In genomic region chr18:29163596-29163995, GRCh38 we compare ENCODE assay signal across 1 cellular context.
TF ChIP-seq lines count a peak whose summit lies in the region.

No MANE protein-coding gene starts in this region.

TF ChIP-seq in HCT116, 20 proteins besides CTCF, POLR2A, EP300 and RAD21 (continued from another document):
- TF ChIP-seq YY1 (IDR thresholded peaks at IDR 0.05; ENCODE audit: extremely low read depth, insufficient replicate concordance, low read depth, low read length) = no peak
- no peak for TF ChIP-seq ATF3 (IDR thresholded peaks at IDR 0.05)
- no peak for TF ChIP-seq POLR2AphosphoS5 (IDR thresholded peaks at IDR 0.05; ENCODE audit: low read depth, low read length)
- TF ChIP-seq FOSL1 (IDR thresholded peaks at IDR 0.05; ENCODE audit: low read depth) = no peak
- TF ChIP-seq SRF (IDR thresholded peaks at IDR 0.05; ENCODE audit: low read depth) = no peak
- TF ChIP-seq, protein P1, sequence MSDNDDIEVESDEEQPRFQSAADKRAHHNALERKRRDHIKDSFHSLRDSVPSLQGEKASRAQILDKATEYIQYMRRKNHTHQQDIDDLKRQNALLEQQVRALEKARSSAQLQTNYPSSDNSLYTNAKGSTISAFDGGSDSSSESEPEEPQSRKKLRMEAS (IDR thresholded peaks at IDR 0.05) = no peak
